In genomic region chr4:161256172-161256571, GRCh38 we compare ENCODE assay signal across 18 cellular contexts.
"Had no signal": no experiment of that assay in that cellular context is flagged by ENCODE, and none has a peak within 500 bp of the region (broad histone marks: within the 10 kb centered on the region; RNA-seq: fewer than 3 reads in every experiment).

No MANE protein-coding gene starts in this region.

- ATAC-seq: activated T-helper 17 cell treated with anti-CD3 and anti-CD28 coated beads, Interleukin-2, amount 50 U/mL, for 72 hours; heart left ventricle; left ventricle myocardium superior; pancreas; stimulated activated naive CD8-positive, alpha-beta T cell treated with anti-CD3 and anti-CD28 coated beads, Interleukin-15, amount 100 ng/mL, for 72 hours; upper lobe of right lung had no signal

- H3K36me3 ChIP-seq: esophagus squamous epithelium, heart left ventricle, pancreas, upper lobe of right lung had no signal

- H3K4me3 ChIP-seq: dorsolateral prefrontal cortex, esophagus squamous epithelium, heart left ventricle, pancreas, testis, upper lobe of right lung had no signal

- DNase-seq: activated CD4-positive, alpha-beta T cell treated with anti-CD3 and anti-CD28 coated beads, Interleukin-2, amount 50 U/mL, for 1 hour; activated T-cell treated with anti-CD3 and anti-CD28 coated beads for 4 hours; dorsolateral prefrontal cortex; esophagus squamous epithelium; foreskin melanocyte; heart left ventricle; kidney; left ventricle myocardium superior; pancreas; stimulated activated CD4-positive, alpha-beta T cell treated with anti-CD3 and anti-CD28 coated beads, Interleukin-4, amount 100 ng/mL, for 24 hours; stimulated activated naive CD8-positive, alpha-beta T cell treated with anti-CD3 and anti-CD28 coated beads, Interleukin-15, amount 100 ng/mL, for 72 hours; T-helper 2 cell; testis; upper lobe of right lung had no signal

- H3K27me3 Mint-ChIP-seq: activated naive CD4-positive, alpha-beta T cell treated with anti-CD3 and anti-CD28 coated beads, Interleukin-2, amount 50 U/mL, for 24 hours; activated T-helper 17 cell treated with anti-CD3 and anti-CD28 coated beads, Interleukin-2, amount 50 U/mL, for 72 hours; stimulated activated naive CD8-positive, alpha-beta T cell treated with anti-CD3 and anti-CD28 coated beads, Interleukin-15, amount 100 ng/mL, for 72 hours had no signal

- H3K27me3 ChIP-seq: dorsolateral prefrontal cortex, esophagus squamous epithelium, heart left ventricle, pancreas, testis, upper lobe of right lung had no signal

- H3K36me3 Mint-ChIP-seq: activated naive CD4-positive, alpha-beta T cell treated with anti-CD3 and anti-CD28 coated beads, Interleukin-2, amount 50 U/mL, for 24 hours had no signal

- H3K4me1 ChIP-seq: esophagus squamous epithelium, heart left ventricle, pancreas, testis, upper lobe of right lung had no signal

- H3K4me1 Mint-ChIP-seq: activated naive CD4-positive, alpha-beta T cell treated with anti-CD3 and anti-CD28 coated beads, Interleukin-2, amount 50 U/mL, for 24 hours; activated T-helper 17 cell treated with anti-CD3 and anti-CD28 coated beads, Interleukin-2, amount 50 U/mL, for 72 hours; neural crest cell; stimulated activated naive CD8-positive, alpha-beta T cell treated with anti-CD3 and anti-CD28 coated beads, Interleukin-15, amount 100 ng/mL, for 72 hours had no signal

- H3K4me3 Mint-ChIP-seq: activated naive CD4-positive, alpha-beta T cell treated with anti-CD3 and anti-CD28 coated beads, Interleukin-2, amount 50 U/mL, for 24 hours; activated T-helper 17 cell treated with anti-CD3 and anti-CD28 coated beads, Interleukin-2, amount 50 U/mL, for 72 hours; neural crest cell; stimulated activated naive CD8-positive, alpha-beta T cell treated with anti-CD3 and anti-CD28 coated beads, Interleukin-15, amount 100 ng/mL, for 72 hours had no signal

- FAIRE-seq: endometrium, kidney, pancreas had no signal

- H3K27ac ChIP-seq: dorsolateral prefrontal cortex, esophagus squamous epithelium, heart left ventricle, pancreas, testis, upper lobe of right lung had no signal

- H3K27ac Mint-ChIP-seq: activated naive CD4-positive, alpha-beta T cell treated with anti-CD3 and anti-CD28 coated beads, Interleukin-2, amount 50 U/mL, for 24 hours; activated T-helper 17 cell treated with anti-CD3 and anti-CD28 coated beads, Interleukin-2, amount 50 U/mL, for 72 hours; stimulated activated naive CD8-positive, alpha-beta T cell treated with anti-CD3 and anti-CD28 coated beads, Interleukin-15, amount 100 ng/mL, for 72 hours had no signal

- H3K9me3 ChIP-seq: testis had no signal
